33 cellular contexts compared by ENCODE assay signal in the genomic region with DNA sequence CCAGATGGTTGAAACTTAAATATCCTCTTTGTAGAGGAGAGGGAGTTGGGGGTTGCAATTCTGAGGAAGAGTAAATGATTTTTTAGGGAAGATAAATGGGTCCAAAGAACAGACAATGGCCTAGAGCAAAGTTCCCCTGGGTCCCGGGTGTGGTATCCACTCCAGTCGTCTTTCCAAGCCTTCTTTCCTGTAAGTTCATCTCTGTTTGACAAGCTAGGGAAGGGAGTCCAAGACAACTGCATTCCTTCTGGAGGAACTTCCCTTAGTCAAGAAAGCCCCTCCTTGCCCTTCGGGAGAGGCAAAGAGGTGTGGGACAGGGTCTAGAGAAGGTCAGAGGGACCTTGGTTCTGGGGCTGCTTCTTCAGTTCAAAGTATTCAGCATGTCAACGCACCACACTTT. TPM values are rescaled to one million over a fixed set of nuclear protein-coding genes. Genes with fewer than 3 reads are reported as not detected.
"Had no signal": no experiment of that assay in that cellular context is flagged by ENCODE, and none has a peak within 500 bp of the region (broad histone marks: within the 10 kb centered on the region; RNA-seq: fewer than 3 reads in every experiment).

No MANE protein-coding gene starts in this region.

- H3K27ac ChIP-seq: neutrophil, ovary, parathyroid adenoma, psoas muscle, right lobe of liver, sigmoid colon, stomach, thoracic aorta, thyroid gland, tibial nerve, upper lobe of left lung had no signal

- H3K36me3 Mint-ChIP-seq: stimulated activated effector memory CD8-positive, alpha-beta T cell treated with anti-CD3 and anti-CD28 coated beads, Interleukin-12 subunit alpha, Interleukin-12 subunit beta, amount 100 ng/mL, for 72 hours had no signal

- ATAC-seq: naive thymus-derived CD8-positive, alpha-beta T cell; natural killer cell treated with Interleukin-12 subunit alpha and Interleukin-12 subunit beta and Interleukin-15 and Interleukin-18, amount 100 ng/mL, for 72 hours; right lobe of liver; stimulated activated effector memory CD8-positive, alpha-beta T cell treated with anti-CD3 and anti-CD28 coated beads, Interleukin-12 subunit alpha, Interleukin-12 subunit beta, amount 100 ng/mL, for 72 hours; stimulated activated naive B cell treated with anti-CD40 and anti-IgM and Interleukin-4, amounts not matched to agents 10 μg/mL and 1 μg/mL and 100 μg/mL, for 72 hours had no signal

- H3K27ac Mint-ChIP-seq: naive B cell; naive thymus-derived CD8-positive, alpha-beta T cell; natural killer cell treated with Interleukin-12 subunit alpha and Interleukin-12 subunit beta and Interleukin-15 and Interleukin-18, amount 100 ng/mL, for 72 hours; nephron progenitor cell; progenitor cell of endocrine pancreas; stimulated activated effector memory CD8-positive, alpha-beta T cell treated with anti-CD3 and anti-CD28 coated beads, Interleukin-12 subunit alpha, Interleukin-12 subunit beta, amount 100 ng/mL, for 72 hours; stimulated activated naive B cell treated with anti-CD40 and anti-IgM and Interleukin-4, amounts not matched to agents 10 μg/mL and 1 μg/mL and 100 μg/mL, for 72 hours; stimulated activated naive CD8-positive, alpha-beta T cell treated with anti-CD3 and anti-CD28 coated beads, Interleukin-15, Interleukin-2, amounts not matched to agents 100 ng/mL and 50 ng/mL, for 24 hours had no signal

- DNase-seq: naive B cell; naive thymus-derived CD8-positive, alpha-beta T cell; nephron progenitor cell; nucleus accumbens; posterior cingulate gyrus; psoas muscle; right lobe of liver; small intestine; stimulated activated CD4-positive, alpha-beta T cell treated with anti-CD3 and anti-CD28 coated beads, Interleukin-15, amount 100 ng/mL, for 24 hours; stimulated activated CD4-positive, alpha-beta T cell treated with anti-CD3 and anti-CD28 coated beads, Interleukin-2, amount 100 ng/mL, for 24 hours; stimulated activated CD4-positive, alpha-beta T cell treated with anti-CD3 and anti-CD28 coated beads, Interleukin-2, amount 100 ng/mL, for 48 hours; stimulated activated CD4-positive, alpha-beta T cell treated with anti-CD3 and anti-CD28 coated beads, Interleukin-4, amount 100 ng/mL, for 24 hours; stimulated activated naive B cell treated with anti-CD40 and anti-IgM and Interleukin-4, amounts not matched to agents 10 μg/mL and 1 μg/mL and 100 μg/mL, for 72 hours; stimulated activated naive CD4-positive, alpha-beta T cell treated with Interleukin-2 at 50 U/mL for 16 hours; stomach; thyroid gland; trophoblast cell had no signal

- H3K4me3 ChIP-seq: ovary, psoas muscle, right lobe of liver, sigmoid colon, stomach, thoracic aorta, thyroid gland, tibial nerve, upper lobe of left lung had no signal

- H3K4me3 Mint-ChIP-seq: naive B cell; naive thymus-derived CD8-positive, alpha-beta T cell; natural killer cell treated with Interleukin-12 subunit alpha and Interleukin-12 subunit beta and Interleukin-15 and Interleukin-18, amount 100 ng/mL, for 72 hours; nephron progenitor cell; neural crest cell; stimulated activated effector memory CD8-positive, alpha-beta T cell treated with anti-CD3 and anti-CD28 coated beads, Interleukin-12 subunit alpha, Interleukin-12 subunit beta, amount 100 ng/mL, for 72 hours; stimulated activated naive B cell treated with anti-CD40 and anti-IgM and Interleukin-4, amounts not matched to agents 10 μg/mL and 1 μg/mL and 100 μg/mL, for 72 hours; stimulated activated naive CD8-positive, alpha-beta T cell treated with anti-CD3 and anti-CD28 coated beads, Interleukin-15, Interleukin-2, amounts not matched to agents 100 ng/mL and 50 ng/mL, for 24 hours had no signal

- H3K4me1 Mint-ChIP-seq: nephron progenitor cell had no signal

- H3K27me3 Mint-ChIP-seq: natural killer cell treated with Interleukin-12 subunit alpha and Interleukin-12 subunit beta and Interleukin-15 and Interleukin-18, amount 100 ng/mL, for 72 hours; stimulated activated naive CD8-positive, alpha-beta T cell treated with anti-CD3 and anti-CD28 coated beads, Interleukin-15, Interleukin-2, amounts not matched to agents 100 ng/mL and 50 ng/mL, for 24 hours had no signal

RNA-seq across cellular contexts. Expression of a gene that starts 33.4 kb away (rescaled TPM):
- total RNA-seq: naive thymus-derived CD8-positive, alpha-beta T cell; natural killer cell treated with Interleukin-12 subunit alpha and Interleukin-12 subunit beta and Interleukin-15 and Interleukin-18, amount 100 ng/mL, for 72 hours; neural crest cell; omental fat pad; progenitor cell of endocrine pancreas; renal cortical epithelial cell; sigmoid colon; subcutaneous adipose tissue; temporal lobe; thyroid gland; upper lobe of left lung had no signal
